In genomic region chr18:25298853-25299274, GRCh38 we compare ENCODE assay signal across 10 cellular contexts. TPM values are rescaled to one million over a fixed set of nuclear protein-coding genes. Genes with fewer than 3 reads are reported as not detected.
DNase-seq lines count a peak whose midpoint lies in the region; ATAC-seq and TF ChIP-seq lines count a peak whose summit lies in the region.
"Had no signal": no experiment of that assay in that cellular context is flagged by ENCODE, and none has a peak within 500 bp of the region (broad histone marks: within the 10 kb centered on the region; RNA-seq: fewer than 3 reads in every experiment).

No MANE protein-coding gene starts in this region.

- peaks cover 12% of the 10 kb centered on the region for H3K4me1 Mint-ChIP-seq in nephron progenitor cell
- H3K4me1 Mint-ChIP-seq in neural progenitor cell: peaks cover 7% of the 10 kb centered on the region

- H3K79me2 ChIP-seq in neural progenitor cell (ENCODE audit: low read depth): peaks cover 95% of the 10 kb centered on the region

- no peak overlapping the region for H3K4me2 ChIP-seq in neural progenitor cell

- peaks cover 11% of the 10 kb centered on the region for H3F3A ChIP-seq in neural progenitor cell (ENCODE audit: low read depth)

- H3K27ac ChIP-seq in Panc1 (ENCODE audit: low read length): no peak overlapping the region
- H3K27ac ChIP-seq in neural progenitor cell: no peak overlapping the region

- H3K27me3 Mint-ChIP-seq in nephron progenitor cell (ENCODE audit: low read depth, poor library complexity): no peaks in the 10 kb centered on the region
- peaks cover 4% of the 10 kb centered on the region for H3K27me3 Mint-ChIP-seq in neural progenitor cell (ENCODE audit: insufficient read depth, low read depth)

- H3K4me1 ChIP-seq in Panc1 (ENCODE audit: control insufficient read depth, insufficient read depth, low read length) (no peaks in the 10 kb centered on the region), neural progenitor cell (no peaks in the 10 kb centered on the region)

- H3K4me3 Mint-ChIP-seq in nephron progenitor cell (no peak overlapping the region), neural progenitor cell (no peak overlapping the region)
- H3K4me3 Mint-ChIP-seq: naive thymus-derived CD8-positive, alpha-beta T cell had no signal

- H3K9me3 ChIP-seq in Panc1 (ENCODE audit: control insufficient read depth, insufficient read depth, low read depth, low read length): no peaks in the 10 kb centered on the region
- no peaks in the 10 kb centered on the region for H3K9me3 ChIP-seq in neural progenitor cell (ENCODE audit: low read depth)

- in situ Hi-C loops in Panc1 (cut with HindIII; ENCODE audit: low pct_unique_long_range_greater_than_20kb, low sequenced_read_pairs): no loop called here

- no TSS peak for BruUV-seq in Panc1 (replicated peaks; lab: Mats Ljungman, UMichigan)

- peaks cover 99% of the 10 kb centered on the region for H4K20me1 ChIP-seq in neural progenitor cell (ENCODE audit: low read depth)

- no peaks in the 10 kb centered on the region for H3K9me3 Mint-ChIP-seq in nephron progenitor cell
- H3K9me3 Mint-ChIP-seq in neural progenitor cell: peaks cover 2% of the 10 kb centered on the region

- CTCF ChIA-PET in Panc1 (lab: Charles Lee): no interaction called here

- no peaks in the 10 kb centered on the region for H3K27me3 ChIP-seq in Panc1 (ENCODE audit: control insufficient read depth, insufficient read depth, low read length)
- no peaks in the 10 kb centered on the region for H3K27me3 ChIP-seq in neural progenitor cell

- no peak overlapping the region for H2AFZ ChIP-seq in neural progenitor cell (replicated peaks)

- DNase-seq in CMK (ENCODE audit: low read depth) (peak; percentile 96), Panc1 (ENCODE audit: low read depth, low spot score) (peak; percentile 25), epithelial cell of proximal tubule (ENCODE audit: low read depth) (peak; percentile 76), nephron progenitor cell (no peak), neural progenitor cell (ENCODE audit: low spot score) (no peak)
- DNase-seq in stimulated activated CD4-positive, alpha-beta T cell treated with anti-CD3 and anti-CD28 coated beads, Interleukin-15, amount 100 ng/mL, for 24 hours: no peak
- DNase-seq in activated naive CD4-positive, alpha-beta T cell treated with Interleukin-2 at 50 U/mL for 16 hours: no peak
- DNase-seq: amygdala; naive thymus-derived CD8-positive, alpha-beta T cell had no signal

- H3K36me3 Mint-ChIP-seq in nephron progenitor cell (ENCODE audit: low read depth) (peaks cover 55% of the 10 kb centered on the region), neural progenitor cell (peaks cover 51% of the 10 kb centered on the region)
- H3K36me3 Mint-ChIP-seq: naive thymus-derived CD8-positive, alpha-beta T cell had no signal

- ATAC-seq in Panc1 (no peak), HG02840 (IDR thresholded peaks at IDR 0.05; ENCODE audit: low FRiP score, unreplicated experiment) (no peak)
- ATAC-seq: naive thymus-derived CD8-positive, alpha-beta T cell had no signal

- H3K27ac Mint-ChIP-seq in nephron progenitor cell (peak overlapping the region; percentile 52), neural progenitor cell (no peak overlapping the region)
- H3K27ac Mint-ChIP-seq: naive thymus-derived CD8-positive, alpha-beta T cell had no signal

- no peak overlapping the region for H3K9ac ChIP-seq in neural progenitor cell

- H3K4me3 ChIP-seq in Panc1 (ENCODE audit: low read depth in 2 of 2, low read length in 2 of 2) (no peak overlapping the region), epithelial cell of proximal tubule (ENCODE audit: low read depth, low read length) (no peak overlapping the region), neural progenitor cell (no peak overlapping the region)

- H3K36me3 ChIP-seq in Panc1 (ENCODE audit: control insufficient read depth, insufficient read depth, low read length) (no peaks in the 10 kb centered on the region), neural progenitor cell (peaks cover 3% of the 10 kb centered on the region)

- intact Hi-C loops in Panc1 (cut with micrococcal nuclease; ENCODE audit: unreplicated experiment): no loop called here

- TF ChIP-seq CTCF in Panc1 (IDR thresholded peaks at IDR 0.05) (no peak), epithelial cell of proximal tubule (conservative IDR thresholded peaks at IDR 0.05; ENCODE audit: low read depth, low read length) (no peak), nephron progenitor cell (IDR thresholded peaks at IDR 0.05) (no peak), neural progenitor cell (IDR thresholded peaks at IDR 0.05) (no peak)

- POLR2A ChIA-PET in Panc1 (lab: Charles Lee): no interaction called here

RNA-seq across cellular contexts. Expression of gene ZNF521, which starts 53.1 kb away (rescaled TPM):
- 0.15 TPM for total RNA-seq in Panc1 (2021; ENCODE audit: unreplicated experiment)
- 0.21 TPM for polyA plus RNA-seq in Panc1 (2012; ENCODE audit: insufficient read length)
- total RNA-seq in epithelial cell of proximal tubule: 2.0 and 12.2 TPM in 2 replicates
- total RNA-seq in neural progenitor cell (ENCODE audit: low replicate concordance): 136 and 148 TPM in 2 replicates
- polyA plus RNA-seq: naive thymus-derived CD8-positive, alpha-beta T cell had no signal

Comparison
In these comparisons a context has a peak if more than half of its experiments do, and no peak if none do; other contexts are left out.
1. DNase-seq: peak in CMK (single experiment), Panc1 (single experiment) and epithelial cell of proximal tubule (single experiment); none in nephron progenitor cell (single experiment), stimulated activated CD4-positive, alpha-beta T cell treated with anti-CD3 and anti-CD28 coated beads, Interleukin-15, amount 100 ng/mL, for 24 hours (single experiment), neural progenitor cell (single experiment) and activated naive CD4-positive, alpha-beta T cell treated with Interleukin-2 at 50 U/mL for 16 hours (single experiment).
2. RNA of gene ZNF521, which starts 53.1 kb away (total RNA-seq): 136 to 148 TPM in neural progenitor cell; 2.0 to 12.2 TPM in epithelial cell of proximal tubule and 0.15 TPM in Panc1 (single experiment); every median in the first group is over 10 times any median in the second.